In the genomic region with DNA sequence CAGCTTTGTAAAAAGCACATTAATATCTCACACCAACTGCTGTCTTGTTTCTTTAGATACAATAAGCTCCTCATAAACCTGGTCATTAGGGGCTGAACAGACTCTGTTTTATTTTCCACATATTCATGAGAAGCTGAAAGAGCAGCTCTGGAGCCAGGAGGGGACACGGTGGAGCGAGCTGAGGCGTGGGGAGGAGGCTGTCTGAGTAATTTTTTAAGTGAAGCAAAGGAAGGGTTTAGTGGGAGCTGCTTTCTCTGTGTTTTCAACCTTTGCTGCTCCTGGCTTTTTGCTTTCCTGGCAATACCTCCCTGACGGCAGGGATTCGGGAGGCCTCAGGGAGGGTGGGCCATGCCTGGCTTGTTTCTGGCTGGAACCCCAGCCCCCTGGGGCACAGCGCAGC, we compare ENCODE assay signal across 16 cellular contexts.
DNase-seq lines count a peak whose midpoint lies in the region; ATAC-seq lines count a peak whose summit lies in the region.
"Had no signal": no experiment of that assay in that cellular context is flagged by ENCODE, and none has a peak within 500 bp of the region (broad histone marks: within the 10 kb centered on the region; RNA-seq: fewer than 3 reads in every experiment).

No MANE protein-coding gene starts in this region.

- in situ Hi-C loops in ACHN (cut with HindIII; ENCODE audit: low pct_ligation_motif_present, low pct_unique_long_range_greater_than_20kb, low sequenced_read_pairs): no loop called here

- DNase-seq in NCI-H524 (lab: John Stamatoyannopoulos, UW) (peak; percentile 31 to 87), NCI-H82 treated with DMSO at 0.1 percent for 48 hours (lab: John Stamatoyannopoulos, UW; ENCODE audit: unreplicated experiment) (peak; percentile 24), mesenteric fat pad (ENCODE audit: low spot score) (peak; percentile 57), putamen (ENCODE audit: low spot score) (peak; percentile 44), ureter (ENCODE audit: low spot score) (no peak), ACHN (no peak), sciatic nerve (ENCODE audit: low spot score) (no peak), NAMALWA (ENCODE audit: low spot score) (no peak)
- DNase-seq: AML-193; Caco-2; CD4-positive, alpha-beta T cell; DMS79 treated with DMSO at 0.1 percent for 48 hours; GF-D8; HCEC 1CT had no signal

- intact Hi-C loops in sciatic nerve (cut with DNase I): no loop called here

- ATAC-seq in sciatic nerve: no peak
- ATAC-seq: GM23338, HepG2 had no signal

Comparison
In these comparisons a context has a peak if more than half of its experiments do, and no peak if none do; other contexts are left out.
1. DNase-seq: peak in NCI-H524 (2 of 2), NCI-H82 treated with DMSO at 0.1 percent for 48 hours (single experiment), mesenteric fat pad (single experiment) and putamen (single experiment); none in ureter (single experiment), ACHN (single experiment), sciatic nerve (single experiment) and NAMALWA (single experiment).